8 cellular contexts compared by ENCODE assay signal in the genomic region with DNA sequence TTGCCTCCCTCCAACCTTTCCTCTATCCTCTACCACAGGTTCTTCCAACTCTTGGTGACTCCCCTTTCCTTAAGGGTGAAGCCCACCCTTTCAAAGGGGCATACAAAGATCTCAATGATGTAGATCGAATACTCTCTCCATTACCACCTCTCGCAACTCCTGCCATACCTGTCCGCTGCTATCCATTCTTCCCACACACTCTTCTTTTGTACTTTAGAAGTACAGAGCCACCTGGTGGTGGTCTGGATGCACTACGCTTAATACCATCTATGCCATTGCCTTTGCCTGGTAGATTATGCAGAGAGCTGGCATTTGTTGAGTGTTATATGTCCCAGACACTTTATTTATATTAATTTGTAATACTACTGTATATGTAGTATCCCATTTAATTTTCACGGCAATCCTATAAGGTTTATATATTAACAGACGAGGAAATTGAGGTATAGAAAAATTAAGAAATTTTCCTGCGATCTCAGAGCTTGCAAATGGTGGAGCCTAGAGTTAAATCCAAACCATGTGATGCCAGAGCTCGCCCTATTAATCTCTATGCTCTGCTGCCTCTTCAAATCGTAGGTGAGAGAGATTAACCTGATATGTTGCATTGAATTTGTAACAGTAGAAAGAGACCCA. TPM values are rescaled to one million over a fixed set of nuclear protein-coding genes. Genes with fewer than 3 reads are reported as not detected.
DNase-seq lines count a peak whose midpoint lies in the region; ATAC-seq and FAIRE-seq lines count a peak whose summit lies in the region.

No MANE protein-coding gene starts in this region.

- no peak overlapping the region for H3K23ac ChIP-seq in mesendoderm (ENCODE audit: low read length)

- no peak overlapping the region for H3K4me3 ChIP-seq in mesendoderm (ENCODE audit: low read length)
- no peak overlapping the region for H3K4me3 ChIP-seq in stomach smooth muscle (ENCODE audit: low read length in 2 of 2)

- ATAC-seq in GM18870 (IDR thresholded peaks at IDR 0.05; ENCODE audit: unreplicated experiment) (peak; percentile 85), HG03280 (IDR thresholded peaks at IDR 0.05; ENCODE audit: unreplicated experiment) (peak; percentile 83)

- peak; percentile 39 for DNase-seq in Ammon's horn (ENCODE audit: low spot score)
- DNase-seq in NCI-H526 (lab: John Stamatoyannopoulos, UW): peak; percentile 69 to 90
- DNase-seq in activated CD4-positive, alpha-beta T cell treated with anti-CD3 and anti-CD28 coated beads, Interleukin-2, amount 50 U/mL, for 4 hours: peak; percentile 53 to 54
- peak; percentile 79 for DNase-seq in mesendoderm

- peak; percentile 41 for FAIRE-seq in endometrium (lab: Jason Lieb, UNC)

- H3K18ac ChIP-seq in mesendoderm (ENCODE audit: low read length): no peak overlapping the region

- H2BK5ac ChIP-seq in mesendoderm (ENCODE audit: low read length): no peak overlapping the region

- H4K5ac ChIP-seq in mesendoderm (ENCODE audit: low read length): no peak overlapping the region

- no peaks in the 10 kb centered on the region for H3K79me2 ChIP-seq in mesendoderm (ENCODE audit: control insufficient read depth, insufficient read depth, low read length)

- no peak overlapping the region for H3K56ac ChIP-seq in mesendoderm (ENCODE audit: low read length)

- no peaks in the 10 kb centered on the region for H3K9me3 ChIP-seq in stomach smooth muscle (ENCODE audit: control insufficient read depth in 2 of 2, low read length in 2 of 2)

- no peaks in the 10 kb centered on the region for H3K79me1 ChIP-seq in mesendoderm (ENCODE audit: low read length)

- no peak overlapping the region for H3K4me2 ChIP-seq in mesendoderm (ENCODE audit: low read length)

- H3K9ac ChIP-seq in mesendoderm (ENCODE audit: low read length) (no peak overlapping the region), stomach smooth muscle (ENCODE audit: low read length in 2 of 2) (no peak overlapping the region)

- H3K27me3 ChIP-seq in mesendoderm (ENCODE audit: insufficient read depth, low read length, poor library complexity) (no peaks in the 10 kb centered on the region), stomach smooth muscle (ENCODE audit: control insufficient read depth in 1 of 2, insufficient read depth in 2 of 2, low read length in 2 of 2) (no peaks in the 10 kb centered on the region)

- no CpG with 5 or more reads among the region's 9 CpGs for WGBS in mesendoderm (ENCODE audit: extremely low coverage, insufficient coverage, low lambda C conversion rate)

- H3K36me3 ChIP-seq in mesendoderm (ENCODE audit: control insufficient read depth, insufficient read depth, low read length) (no peaks in the 10 kb centered on the region), stomach smooth muscle (ENCODE audit: control insufficient read depth in 2 of 2, insufficient read depth in 2 of 2, low read length in 2 of 2) (peaks cover 24 to 26% of the 10 kb centered on the region in 2 donors)

- H2AK5ac ChIP-seq in mesendoderm (ENCODE audit: low read length): no peak overlapping the region

- no peak overlapping the region for H3K27ac ChIP-seq in mesendoderm (ENCODE audit: low read depth, low read length)
- H3K27ac ChIP-seq in stomach smooth muscle (ENCODE audit: low read length): peak overlapping the region; percentile 18

- H4K8ac ChIP-seq in mesendoderm (ENCODE audit: low read depth, low read length): no peak overlapping the region

- H3K4ac ChIP-seq in mesendoderm (ENCODE audit: low read depth, low read length): no peak overlapping the region

- H3K4me1 ChIP-seq in mesendoderm (ENCODE audit: control insufficient read depth, low read depth, low read length) (peaks cover 3% of the 10 kb centered on the region), stomach smooth muscle (ENCODE audit: control insufficient read depth, insufficient read depth, low read length) (peaks cover 6% of the 10 kb centered on the region)

- no peak overlapping the region for H2BK120ac ChIP-seq in mesendoderm (ENCODE audit: low read depth, low read length)

- H2BK15ac ChIP-seq in mesendoderm (replicated peaks; ENCODE audit: low read depth): no peak overlapping the region

RNA-seq across cellular contexts. Expression of a gene that starts 22.9 kb away (rescaled TPM):
- polyA plus RNA-seq in mesendoderm (2013, experiment 1 of 2): not detected
- not detected for polyA plus RNA-seq in mesendoderm (2013, experiment 2 of 2)

RNA-seq across cellular contexts. Expression of a gene that starts 36.7 kb away (rescaled TPM):
- polyA plus RNA-seq in mesendoderm (2013, experiment 1 of 2): 3.9 TPM
- 4.5 TPM for polyA plus RNA-seq in mesendoderm (2013, experiment 2 of 2)
